In the genomic region with DNA sequence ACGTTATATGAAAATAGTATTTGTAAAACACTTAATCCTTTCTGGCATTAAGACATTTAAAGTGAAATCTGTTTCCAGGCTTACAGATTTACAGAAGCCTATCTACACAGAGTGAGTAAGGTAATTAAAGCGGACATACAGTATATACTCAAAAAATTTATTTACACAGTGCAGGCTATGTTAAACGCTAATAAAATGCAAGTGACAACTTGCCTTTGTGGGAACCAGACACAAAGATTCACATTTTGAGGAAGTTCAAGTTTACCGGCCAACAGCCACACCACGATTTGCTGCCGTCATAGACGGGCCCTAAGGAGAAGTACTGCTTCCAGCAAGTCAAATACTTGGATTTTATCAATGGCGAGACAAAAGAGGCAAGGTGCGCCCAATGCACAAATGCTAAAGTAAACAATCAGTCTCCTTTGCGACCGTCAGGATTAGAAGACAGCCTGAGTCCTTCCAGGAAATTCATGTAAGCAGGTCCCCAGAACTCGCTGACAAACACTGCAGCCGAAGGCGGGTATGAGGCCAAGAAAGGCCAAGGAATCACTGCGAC, we compare ENCODE assay signal across 8 cellular contexts. TPM values are rescaled to one million over a fixed set of nuclear protein-coding genes. Genes with fewer than 3 reads are reported as not detected.
DNase-seq lines count a peak whose midpoint lies in the region; ATAC-seq and TF ChIP-seq lines count a peak whose summit lies in the region.

No MANE protein-coding gene starts in this region.

- H3K9me3 Mint-ChIP-seq in endodermal cell (no peaks in the 10 kb centered on the region), immature natural killer cell (no peaks in the 10 kb centered on the region)

- H3K27me3 ChIP-seq in BJ (ENCODE audit: control insufficient read depth, insufficient read depth, low read length) (no peaks in the 10 kb centered on the region), MG63 (no peaks in the 10 kb centered on the region), endodermal cell (ENCODE audit: control insufficient read depth, insufficient read depth, low read length, poor library complexity, severe bottlenecking) (no peaks in the 10 kb centered on the region), muscle layer of colon (ENCODE audit: control insufficient read depth in 1 of 2, insufficient read depth in 2 of 2, low read length in 2 of 2) (no peaks in the 10 kb centered on the region)

- H3K4me1 Mint-ChIP-seq in endodermal cell (peaks cover 33% of the 10 kb centered on the region), immature natural killer cell (peaks cover 27 to 30% of the 10 kb centered on the region in 2 donors)

- ATAC-seq in GM21367 (IDR thresholded peaks at IDR 0.05; ENCODE audit: unreplicated experiment) = no peak

- no peaks in the 10 kb centered on the region for H3K9me3 ChIP-seq in MG63
- H3K9me3 ChIP-seq in endodermal cell (ENCODE audit: control insufficient read depth, low read length) = no peaks in the 10 kb centered on the region
- H3K9me3 ChIP-seq in muscle layer of colon (ENCODE audit: low read length) = no peaks in the 10 kb centered on the region

- no peak; the same call in 1 of the 2 replicates for TF ChIP-seq CTCF in BJ (IDR thresholded peaks at IDR 0.05; ENCODE audit: insufficient read depth, low read depth, low read length)
- TF ChIP-seq CTCF in endodermal cell (conservative IDR thresholded peaks at IDR 0.05) = no peak

- peak overlapping the region; percentile 89 for H3K9ac ChIP-seq in endodermal cell (ENCODE audit: extremely low read depth, low read length, poor library complexity, severe bottlenecking)
- H3K9ac ChIP-seq in muscle layer of colon (ENCODE audit: low read length) = peak overlapping the region; percentile 37

- H3K36me3 ChIP-seq in BJ (ENCODE audit: control insufficient read depth, insufficient read depth, low read length) = no peaks in the 10 kb centered on the region
- H3K36me3 ChIP-seq in MG63 = peaks cover 29% of the 10 kb centered on the region
- H3K36me3 ChIP-seq in endodermal cell (ENCODE audit: control insufficient read depth, insufficient read depth, low read length) = peaks cover 26% of the 10 kb centered on the region
- no peaks in the 10 kb centered on the region for H3K36me3 ChIP-seq in muscle layer of colon (ENCODE audit: insufficient read depth, low read length)

- 3 to 9% methylated on average over 13 to 15 of the region's 15 CpGs for WGBS in endodermal cell (ENCODE audit: insufficient coverage in 1 of 2, insufficient read length in 1 of 2), 2 experiments

- H3K4me3 Mint-ChIP-seq in endodermal cell (no peak overlapping the region), immature natural killer cell (no peak overlapping the region)

- POLR2A ChIA-PET in BJ (lab: Charles Lee) = no interaction called here

- H3K4me1 ChIP-seq in endodermal cell (ENCODE audit: control insufficient read depth, insufficient read depth, low read length) = peaks cover 8% of the 10 kb centered on the region
- peaks cover 28% of the 10 kb centered on the region for H3K4me1 ChIP-seq in muscle layer of colon (ENCODE audit: insufficient read depth, low read length)

- H3K27ac ChIP-seq in endodermal cell (ENCODE audit: low read depth, low read length) (peak overlapping the region; percentile 96), muscle layer of colon (ENCODE audit: low read depth, low read length) (peak overlapping the region; percentile 95)

- no peak overlapping the region for H3K27ac Mint-ChIP-seq in endodermal cell
- H3K27ac Mint-ChIP-seq in immature natural killer cell = no peak overlapping the region

- DNase-seq in BJ (ENCODE audit: low read depth) = no peak
- DNase-seq in MG63 = no peak
- no peak for DNase-seq in endodermal cell
- no peak for DNase-seq in immature natural killer cell
- no peak for DNase-seq in DMS 273 (lab: John Stamatoyannopoulos, UW; ENCODE audit: unreplicated experiment)
- DNase-seq in HK-2 (ENCODE audit: unreplicated experiment) = no peak

- H3K27me3 Mint-ChIP-seq in endodermal cell (ENCODE audit: insufficient read depth) (no peaks in the 10 kb centered on the region), immature natural killer cell (ENCODE audit: low read depth in 3 of 3) (peaks cover 0 to 2% (median 0%) of the 10 kb centered on the region in 3 donors)

- H3K36me3 Mint-ChIP-seq in endodermal cell (ENCODE audit: low read depth) (peaks cover 25% of the 10 kb centered on the region), immature natural killer cell (no peaks in the 10 kb centered on the region)

- CTCF ChIA-PET in BJ (lab: Yijun Ruan, JAX) = no interaction called here

- peak overlapping the region; percentile 81 for H3K4me3 ChIP-seq in BJ (ENCODE audit: low read depth, low read length)
- H3K4me3 ChIP-seq in MG63 = peak overlapping the region; percentile 90
- H3K4me3 ChIP-seq in endodermal cell (ENCODE audit: low read length) = peak overlapping the region; percentile 99
- peak overlapping the region; percentile 65 to 84 for H3K4me3 ChIP-seq in muscle layer of colon (ENCODE audit: low read depth in 1 of 2, low read length in 2 of 2)

RNA-seq across cellular contexts. Expression of a gene that starts 0.8 kb away (rescaled TPM):
- polyA plus RNA-seq in BJ (2011; rRNA removed) (26.4 and 49.6 TPM in 2 replicates), immature natural killer cell (10 to 100 TPM; 51.2 to 86.2 (median 53.2) TPM)
- 20.3 and 29.0 TPM in 2 replicates for polyA minus RNA-seq in BJ (2011; rRNA and poly(A)+ RNA removed)
- 134 and 163 TPM in 2 replicates for total RNA-seq in MG63 (2014; rRNA removed; shearing (Covaris generic); ENCODE audit: low replicate concordance)
- 100 to 1,000 TPM in 1 of 2 donors, 10 to 100 TPM in 1; 95.7 to 119 TPM for total RNA-seq in endodermal cell
- polyA plus RNA-seq in endodermal cell (2013, experiment 1 of 2) = 62.9 TPM
- polyA plus RNA-seq in endodermal cell (2013, experiment 2 of 2) = 62.4 TPM

RNA-seq across cellular contexts. Expression of a gene that starts 1.3 kb away (rescaled TPM):
- 8.0 and 8.9 TPM in 2 replicates for polyA plus RNA-seq in BJ (2011; rRNA removed)
- 1.8 and 2.0 TPM in 2 replicates for polyA minus RNA-seq in BJ (2011; rRNA and poly(A)+ RNA removed)
- total RNA-seq in MG63 (2014; rRNA removed; shearing (Covaris generic); ENCODE audit: low replicate concordance) = 58.2 and 68.2 TPM in 2 replicates
- 100 to 1,000 TPM in 1 of 2 donors, 10 to 100 TPM in 1; 94.9 to 128 TPM for total RNA-seq in endodermal cell
- 70.7 TPM for polyA plus RNA-seq in endodermal cell (2013, experiment 1 of 2)
- polyA plus RNA-seq in endodermal cell (2013, experiment 2 of 2) = 64.0 TPM
- polyA plus RNA-seq in immature natural killer cell = 1 to 10 TPM in 2 of 3 donors, not detected in 1; 1.4 to 1.8 TPM

RNA-seq across cellular contexts. Expression of a gene that starts 60.0 kb away (rescaled TPM):
- polyA plus RNA-seq in BJ (2011; rRNA removed) (0.04 and 0.10 TPM in 2 replicates), immature natural killer cell (not detected)
- polyA minus RNA-seq in BJ (2011; rRNA and poly(A)+ RNA removed) = not detected in 2 replicates
- total RNA-seq in MG63 (2014; rRNA removed; shearing (Covaris generic); ENCODE audit: low replicate concordance) = 0.10 and 0.64 TPM in 2 replicates
- 1 to 10 TPM; 2.3 to 4.0 TPM for total RNA-seq in endodermal cell
- 1.1 TPM for polyA plus RNA-seq in endodermal cell (2013, experiment 1 of 2)
- polyA plus RNA-seq in endodermal cell (2013, experiment 2 of 2) = 0.95 TPM
